Comparison of ENCODE assay signal across 13 cellular contexts in the genomic region with DNA sequence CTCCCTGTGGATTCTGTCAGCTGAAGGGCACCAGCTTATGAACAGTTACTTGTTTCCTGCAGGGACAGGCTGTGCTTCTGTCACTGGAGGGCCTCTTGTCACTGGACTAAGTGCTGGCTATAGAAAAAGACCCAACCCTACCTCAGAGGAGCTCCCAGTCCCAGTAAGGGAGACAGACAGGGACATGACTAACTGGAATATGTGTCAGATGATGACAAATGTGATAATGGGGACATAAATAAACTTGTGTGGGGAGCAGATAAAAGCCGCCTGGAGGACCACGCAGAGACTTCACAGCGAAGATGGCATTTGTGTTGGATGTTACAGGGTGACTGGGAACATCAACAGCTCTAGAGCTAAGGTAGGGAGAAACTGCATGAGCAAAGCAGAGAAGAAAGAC.
"Had no signal": no experiment of that assay in that cellular context is flagged by ENCODE, and none has a peak within 500 bp of the region (broad histone marks: within the 10 kb centered on the region; RNA-seq: fewer than 3 reads in every experiment).

No MANE protein-coding gene starts in this region.

- ATAC-seq: stimulated activated naive CD8-positive, alpha-beta T cell treated with anti-CD3 and anti-CD28 coated beads, Interleukin-15, amount 100 ng/mL, for 72 hours had no signal

- H3K27me3 Mint-ChIP-seq: central memory CD8-positive, alpha-beta T cell; stimulated activated naive CD8-positive, alpha-beta T cell treated with anti-CD3 and anti-CD28 coated beads, Interleukin-15, amount 100 ng/mL, for 72 hours had no signal

- H3K27ac Mint-ChIP-seq: nephron; T-helper 2 cell treated with Interferon-gamma antibody and Interleukin-4, amounts not matched to agents 5 μg/mL and 100 μg/mL, for 36 hours had no signal

- H3K27ac ChIP-seq: prostate gland, SJCRH30 had no signal

- H3K4me3 Mint-ChIP-seq: central memory CD8-positive, alpha-beta T cell; nephron; stimulated activated naive CD8-positive, alpha-beta T cell treated with anti-CD3 and anti-CD28 coated beads, Interleukin-15, amount 100 ng/mL, for 72 hours; T-helper 2 cell treated with Interferon-gamma antibody and Interleukin-4, amounts not matched to agents 5 μg/mL and 100 μg/mL, for 36 hours had no signal

- DNase-seq: activated CD4-positive, alpha-beta T cell treated with anti-CD3 and anti-CD28 coated beads, Interleukin-2, amount 50 U/mL, for 48 hours; activated CD4-positive, CD25-positive, alpha-beta regulatory T cell treated with anti-CD3 and anti-CD28 coated beads, Interleukin-2, amount 50 U/mL, for 72 hours; activated naive CD4-positive, alpha-beta T cell treated with Interleukin-2 at 50 U/mL for 16 hours; adrenal gland; occipital lobe; SJCRH30; stimulated activated CD4-positive, alpha-beta T cell treated with anti-CD3 and anti-CD28 coated beads, Interleukin-4, amount 100 ng/mL, for 1 hour; stimulated activated CD8-positive, alpha-beta memory T cell treated with anti-CD3 and anti-CD28 coated beads, Interleukin-4, amount 100 ng/mL, for 48 hours; stimulated activated naive CD8-positive, alpha-beta T cell treated with anti-CD3 and anti-CD28 coated beads, Interleukin-15, amount 100 ng/mL, for 72 hours had no signal

- H3K9me3 Mint-ChIP-seq: central memory CD8-positive, alpha-beta T cell; nephron; stimulated activated naive CD8-positive, alpha-beta T cell treated with anti-CD3 and anti-CD28 coated beads, Interleukin-15, amount 100 ng/mL, for 72 hours; T-helper 2 cell treated with Interferon-gamma antibody and Interleukin-4, amounts not matched to agents 5 μg/mL and 100 μg/mL, for 36 hours had no signal
